ENCODE assay signal across 14 cellular contexts in genomic region chr18:40878371-40878770, GRCh38.
DNase-seq lines count a peak whose midpoint lies in the region; ATAC-seq and TF ChIP-seq lines count a peak whose summit lies in the region.
"Had no signal": no experiment of that assay in that cellular context is flagged by ENCODE, and none has a peak within 500 bp of the region (broad histone marks: within the 10 kb centered on the region; RNA-seq: fewer than 3 reads in every experiment).

No MANE protein-coding gene starts in this region.

- H3K36me3 ChIP-seq in breast epithelium (no peaks in the 10 kb centered on the region), skeletal muscle satellite cell (ENCODE audit: insufficient read depth, low read length) (no peaks in the 10 kb centered on the region)
- H3K36me3 ChIP-seq: BLaER1 had no signal

- peak overlapping the region; percentile 97 for H3K27ac Mint-ChIP-seq in MCF 10A (ENCODE audit: low read depth, unreplicated experiment)
- H3K27ac Mint-ChIP-seq: CD8-positive, alpha-beta T cell had no signal

- CTCF ChIA-PET in MCF 10A (lab: Yijun Ruan, JAX), result no interaction called here

- H3K9me3 ChIP-seq in breast epithelium (no peaks in the 10 kb centered on the region), skeletal muscle satellite cell (replicated peaks; ENCODE audit: low read length) (no peaks in the 10 kb centered on the region)
- H3K9me3 ChIP-seq: BLaER1 had no signal

- H3K4me1 ChIP-seq in breast epithelium (no peaks in the 10 kb centered on the region), skeletal muscle satellite cell (ENCODE audit: control insufficient read depth, insufficient read depth, low read length) (peaks cover 47% of the 10 kb centered on the region)
- H3K4me1 ChIP-seq: BLaER1 had no signal

- H3K27me3 ChIP-seq in breast epithelium (no peaks in the 10 kb centered on the region), skeletal muscle satellite cell (ENCODE audit: control insufficient read depth, insufficient read depth, low read length) (no peaks in the 10 kb centered on the region)
- H3K27me3 ChIP-seq: BLaER1 had no signal

- POLR2A ChIA-PET in MCF 10A (lab: Yijun Ruan, JAX), result interaction anchor here (1.4 kb wide), 1 partner anchor 12 kb away, joined by 3 read pairs; no protein-coding TSS in a partner anchor

- H3K9me3 Mint-ChIP-seq in MCF 10A (ENCODE audit: unreplicated experiment), result peaks cover 7% of the 10 kb centered on the region

- no peak for TF ChIP-seq POLR2A in breast epithelium (IDR thresholded peaks at IDR 0.05)

- H3K4me1 Mint-ChIP-seq in MCF 10A (ENCODE audit: insufficient read depth, unreplicated experiment), result peaks cover 17% of the 10 kb centered on the region

- peak overlapping the region; percentile 74 for H3K9ac ChIP-seq in skeletal muscle satellite cell (ENCODE audit: low read depth, low read length)
- H3K9ac ChIP-seq: BLaER1 had no signal

- TF ChIP-seq CTCF in MCF 10A (IDR thresholded peaks at IDR 0.05; ENCODE audit: unreplicated experiment), result no peak
- no peak for TF ChIP-seq CTCF in breast epithelium (IDR thresholded peaks at IDR 0.05)
- TF ChIP-seq CTCF in fibroblast of the aortic adventitia (IDR thresholded peaks at IDR 0.05; ENCODE audit: insufficient read depth, low read length), result no peak

- H3K4me3 ChIP-seq in breast epithelium (no peak overlapping the region), fibroblast of the aortic adventitia (ENCODE audit: low read depth, low read length) (no peak overlapping the region), skeletal muscle satellite cell (ENCODE audit: low read length) (no peak overlapping the region)
- H3K4me3 ChIP-seq: BLaER1, SK-N-MC had no signal

- H3K4me2 ChIP-seq in skeletal muscle satellite cell (ENCODE audit: low read length), result no peak overlapping the region
- H3K4me2 ChIP-seq: BLaER1 had no signal

- no peak overlapping the region for H3K4me3 Mint-ChIP-seq in MCF 10A (ENCODE audit: unreplicated experiment)
- H3K4me3 Mint-ChIP-seq: CD8-positive, alpha-beta T cell had no signal

- H3K27ac ChIP-seq in breast epithelium, result no peak overlapping the region
- H3K27ac ChIP-seq: BLaER1, SK-N-MC had no signal

- no peaks in the 10 kb centered on the region for H3K36me3 Mint-ChIP-seq in MCF 10A (ENCODE audit: insufficient read depth, unreplicated experiment)
- H3K36me3 Mint-ChIP-seq: CD8-positive, alpha-beta T cell had no signal

- DNase-seq in MCF 10A (ENCODE audit: unreplicated experiment), result no peak
- DNase-seq in breast epithelium (ENCODE audit: low spot score in 2 of 2), result no peak
- peak; percentile 37 for DNase-seq in fibroblast of the aortic adventitia (ENCODE audit: low read depth)
- DNase-seq in dedifferentiated amniotic fluid mesenchymal stem cell (ENCODE audit: extremely low spot score), result no peak
- DNase-seq in 8988T, result no peak
- DNase-seq: CD8-positive, alpha-beta T cell; NCI-H1417; NCI-H2029; NCI-H774 had no signal

- H3K27me3 Mint-ChIP-seq in MCF 10A (ENCODE audit: insufficient read depth, unreplicated experiment), result no peaks in the 10 kb centered on the region

- intact Hi-C loops in MCF 10A (cut with micrococcal nuclease), result loop anchor here (5.0 kb wide), 1 partner anchor 34 kb away; no protein-coding TSS in a partner anchor
- intact Hi-C loops in breast epithelium (cut with DNase I; ENCODE audit: low total_unique reads), result no loop called here

- ATAC-seq in SK-N-SH treated with all-trans-retinoic acid at 6 μM for 48 hours (peak; percentile 52; the same call in 2 of the 3 replicates), HG03439 (IDR thresholded peaks at IDR 0.05; ENCODE audit: unreplicated experiment) (no peak)
- ATAC-seq: CD8-positive, alpha-beta T cell had no signal

- no TSS peak for BruUV-seq in MCF 10A (replicated peaks; lab: Mats Ljungman, UMichigan)

TF ChIP-seq in SK-N-SH treated with all-trans-retinoic acid at 6 μM for 48 hours, 23 proteins besides CTCF, POLR2A, EP300 and RAD21:
- TF ChIP-seq ARNTL (CRISPR knock-in tag; IDR thresholded peaks at IDR 0.05; ENCODE audit: borderline replicate concordance, low read depth), result no peak
- no peak for TF ChIP-seq CSRNP3 (CRISPR knock-in tag; IDR thresholded peaks at IDR 0.05)
- no peak for TF ChIP-seq TCF4 (CRISPR knock-in tag; IDR thresholded peaks at IDR 0.05; ENCODE audit: borderline replicate concordance)
- TF ChIP-seq ISL1 (CRISPR knock-in tag; IDR thresholded peaks at IDR 0.05), result peak; percentile 11; the same call in 1 of the 2 replicates
- no peak for TF ChIP-seq CSDC2 (CRISPR knock-in tag; IDR thresholded peaks at IDR 0.05)
- no peak for TF ChIP-seq ZFP3 (CRISPR knock-in tag; IDR thresholded peaks at IDR 0.05)
- TF ChIP-seq CREB5 (CRISPR knock-in tag; IDR thresholded peaks at IDR 0.05; ENCODE audit: low read depth), result no peak
